10 cellular contexts compared by ENCODE assay signal in genomic region chr14:77988966-77989365, GRCh38.
A peak's percentile ranks its signal among the peaks of the same experiment; 100 is the strongest.
DNase-seq lines count a peak whose midpoint lies in the region; ATAC-seq and TF ChIP-seq lines count a peak whose summit lies in the region.
"Had no signal": no experiment of that assay in that cellular context is flagged by ENCODE, and none has a peak within 500 bp of the region (broad histone marks: within the 10 kb centered on the region; RNA-seq: fewer than 3 reads in every experiment).

No MANE protein-coding gene starts in this region.

- H3K9me3 ChIP-seq in adipocyte (ENCODE audit: control insufficient read depth, low read length) (no peaks in the 10 kb centered on the region), gastroesophageal sphincter (no peaks in the 10 kb centered on the region), osteoblast (ENCODE audit: low read depth, low read length) (no peaks in the 10 kb centered on the region)

- POLR2A ChIA-PET in BJ (lab: Charles Lee) = interaction anchor here (0.6 kb wide), 1 partner anchor 8 kb away, joined by 3 read pairs; no protein-coding TSS in a partner anchor

- ATAC-seq in gastroesophageal sphincter (no peak), GM19467 (IDR thresholded peaks at IDR 0.05; ENCODE audit: unreplicated experiment) (no peak)

- H3K27ac ChIP-seq in gastroesophageal sphincter = peak overlapping the region in 3 of 4 donors; percentile 36 to 57 (median 39)
- peak overlapping the region; percentile 24 for H3K27ac ChIP-seq in osteoblast (ENCODE audit: low read depth, low read length)

- H3K9ac ChIP-seq in adipocyte (ENCODE audit: low read length) = peak overlapping the region; percentile 30

- no peak for TF ChIP-seq POLR2A in gastroesophageal sphincter (IDR thresholded peaks at IDR 0.05)

- H3K27me3 ChIP-seq in BJ (ENCODE audit: control insufficient read depth, insufficient read depth, low read length) (no peaks in the 10 kb centered on the region), adipocyte (replicated peaks; ENCODE audit: control insufficient read depth, insufficient read depth, low read length) (no peaks in the 10 kb centered on the region), gastroesophageal sphincter (no peaks in the 10 kb centered on the region), osteoblast (ENCODE audit: insufficient read depth, low read length) (no peaks in the 10 kb centered on the region), H7 (ENCODE audit: control insufficient read depth, insufficient read depth, low read length) (no peaks in the 10 kb centered on the region)

- TF ChIP-seq CTCF in BJ (IDR thresholded peaks at IDR 0.05; ENCODE audit: insufficient read depth, low read depth, low read length) (0 out of 2 replicates have a peak, but pooled peaks have one; percentile 1), gastroesophageal sphincter (IDR thresholded peaks at IDR 0.05) (no peak), osteoblast (IDR thresholded peaks at IDR 0.05; ENCODE audit: extremely low read depth, low read depth, low read length) (no peak)

- 70 to 76% methylated on average over 2 of the region's 2 CpGs for WGBS in gastroesophageal sphincter (ENCODE audit: low coverage in 1 of 2), 2 donors

- peak overlapping the region; percentile 67 for H3K4me2 ChIP-seq in osteoblast (ENCODE audit: insufficient read depth, low read length)

- H3K4me1 ChIP-seq in adipocyte (ENCODE audit: control insufficient read depth, insufficient read depth, low read length) (peaks cover 26% of the 10 kb centered on the region), gastroesophageal sphincter (peaks cover 0 to 7% (median 0%) of the 10 kb centered on the region in 3 donors), osteoblast (ENCODE audit: insufficient read depth, low read length) (peaks cover 26% of the 10 kb centered on the region)

- TF ChIP-seq EP300 in gastroesophageal sphincter (IDR thresholded peaks at IDR 0.05) = no peak

- H3K36me3 ChIP-seq in BJ (ENCODE audit: control insufficient read depth, insufficient read depth, low read length) = no peaks in the 10 kb centered on the region
- no peaks in the 10 kb centered on the region for H3K36me3 ChIP-seq in adipocyte (ENCODE audit: control insufficient read depth, insufficient read depth, low read length, severe bottlenecking)
- H3K36me3 ChIP-seq in gastroesophageal sphincter = no peaks in the 10 kb centered on the region
- no peaks in the 10 kb centered on the region for H3K36me3 ChIP-seq in osteoblast (ENCODE audit: insufficient read depth, low read length)
- H3K36me3 ChIP-seq in H7 (replicated peaks; ENCODE audit: control insufficient read depth, insufficient read depth, low read length) = no peaks in the 10 kb centered on the region

- H4K20me1 ChIP-seq in osteoblast (ENCODE audit: insufficient read depth, low read length) = no peaks in the 10 kb centered on the region

- H3K79me2 ChIP-seq in osteoblast (ENCODE audit: insufficient read depth, low read length) = no peaks in the 10 kb centered on the region

- H2AFZ ChIP-seq in osteoblast (ENCODE audit: low read length) = peak overlapping the region; percentile 70

- DNase-seq in BJ (ENCODE audit: low read depth) (peak; percentile 16), adipocyte (ENCODE audit: low read depth) (no peak), osteoblast (ENCODE audit: insufficient read length, low spot score, missing footprints) (peak; percentile 96), NCI-H2107 (lab: John Stamatoyannopoulos, UW) (no peak), H7 (no peak), NCI-H82 treated with DMSO at 0.1 percent for 48 hours (lab: John Stamatoyannopoulos, UW; ENCODE audit: unreplicated experiment) (no peak)
- DNase-seq: activated naive CD4-positive, alpha-beta T cell treated with anti-CD3 and anti-CD28 coated beads, Interleukin-2, amount 50 U/mL, for 16 hours; Kasumi-1 had no signal

- H3K4me3 ChIP-seq in BJ (ENCODE audit: low read depth, low read length) = no peak overlapping the region
- H3K4me3 ChIP-seq in adipocyte (ENCODE audit: low read length) = peak overlapping the region; percentile 10
- H3K4me3 ChIP-seq in gastroesophageal sphincter = no peak overlapping the region
- H3K4me3 ChIP-seq in osteoblast (ENCODE audit: insufficient read depth, low read length) = no peak overlapping the region
- no peak overlapping the region for H3K4me3 ChIP-seq in H7 (ENCODE audit: insufficient read depth, low read depth, low read length)

- CTCF ChIA-PET in BJ (lab: Yijun Ruan, JAX) = no interaction called here

Comparison
In these comparisons a context has a peak if more than half of its experiments do, and no peak if none do; other contexts are left out.
1. DNase-seq: peak in BJ (single experiment) and osteoblast (single experiment); none in adipocyte (single experiment), NCI-H2107 (single experiment), H7 (single experiment) and NCI-H82 treated with DMSO at 0.1 percent for 48 hours (single experiment).